In the genomic region with DNA sequence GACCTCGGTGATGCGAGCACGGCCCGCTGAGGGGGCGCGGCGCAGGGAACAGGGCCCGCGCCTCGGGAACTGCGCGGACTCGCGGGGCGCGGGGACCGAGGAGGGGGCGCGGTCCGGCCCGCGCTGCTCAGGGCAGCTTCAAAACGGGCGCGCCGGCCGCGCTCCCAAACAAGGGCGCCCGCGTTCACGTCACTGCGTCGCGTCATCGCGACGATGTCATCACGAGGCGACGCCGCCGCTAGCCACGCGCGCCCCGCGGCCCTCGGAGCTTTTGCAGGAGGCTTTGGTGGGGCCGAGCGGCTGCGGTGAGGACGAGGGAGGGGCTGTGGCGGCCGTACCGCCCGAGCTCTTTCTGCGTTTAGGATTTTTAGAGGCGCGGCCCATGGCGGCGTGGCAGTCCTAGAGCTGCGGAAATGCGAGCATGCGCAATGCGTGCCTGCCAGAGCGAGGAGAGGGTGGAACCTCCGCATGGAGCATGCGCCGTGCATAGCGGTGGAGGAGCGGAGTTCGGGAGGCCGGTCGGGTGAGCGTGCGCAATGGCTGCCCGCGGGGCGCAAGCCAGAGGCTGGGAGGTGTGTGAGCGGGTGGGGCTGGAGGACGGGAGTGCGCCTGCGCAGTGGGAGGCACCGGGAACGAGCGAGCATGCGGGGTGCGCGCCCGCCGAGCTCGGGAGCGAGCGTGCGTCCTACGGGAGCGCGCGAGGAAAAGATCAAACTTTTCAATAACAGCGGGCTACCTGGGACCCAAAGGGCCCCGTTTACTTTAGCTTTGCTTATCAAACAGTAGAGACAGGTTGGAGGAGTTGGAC, we compare ENCODE assay signal across 8 cellular contexts. TPM values are rescaled to one million over a fixed set of nuclear protein-coding genes. Genes with fewer than 3 reads are reported as not detected.
DNase-seq lines count a peak whose midpoint lies in the region; ATAC-seq, FAIRE-seq and TF ChIP-seq lines count a peak whose summit lies in the region.

A gene with protein sequence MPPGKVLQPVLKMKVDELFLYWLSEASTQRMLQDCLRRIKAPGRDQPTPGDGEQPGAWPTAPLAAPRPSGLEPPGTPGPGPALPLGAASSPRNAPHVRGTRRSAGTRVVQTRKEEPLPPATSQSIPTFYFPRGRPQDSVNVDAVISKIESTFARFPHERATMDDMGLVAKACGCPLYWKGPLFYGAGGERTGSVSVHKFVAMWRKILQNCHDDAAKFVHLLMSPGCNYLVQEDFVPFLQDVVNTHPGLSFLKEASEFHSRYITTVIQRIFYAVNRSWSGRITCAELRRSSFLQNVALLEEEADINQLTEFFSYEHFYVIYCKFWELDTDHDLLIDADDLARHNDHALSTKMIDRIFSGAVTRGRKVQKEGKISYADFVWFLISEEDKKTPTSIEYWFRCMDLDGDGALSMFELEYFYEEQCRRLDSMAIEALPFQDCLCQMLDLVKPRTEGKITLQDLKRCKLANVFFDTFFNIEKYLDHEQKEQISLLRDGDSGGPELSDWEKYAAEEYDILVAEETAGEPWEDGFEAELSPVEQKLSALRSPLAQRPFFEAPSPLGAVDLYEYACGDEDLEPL (minus strand): TSS at position 140 of the 808 bp plus-strand sequence. CDS start 216 bp downstream, outside the sequence.

- no peaks in the 10 kb centered on the region for H3K9me3 Mint-ChIP-seq in activated naive CD8-positive, alpha-beta T cell treated with anti-CD3 and anti-CD28 coated beads, Interleukin-2, amount 50 U/mL, for 24 hours

- H3K36me3 Mint-ChIP-seq in activated naive CD8-positive, alpha-beta T cell treated with anti-CD3 and anti-CD28 coated beads, Interleukin-2, amount 50 U/mL, for 24 hours (ENCODE audit: low read depth) = peaks cover 3% of the 10 kb centered on the region

- TF ChIP-seq CTCF in GM12865 (IDR thresholded peaks at IDR 0.05; ENCODE audit: insufficient read depth, low read depth, low read length, missing control alignments) = no peak

- H3K27ac ChIP-seq in rectal smooth muscle tissue (ENCODE audit: low read depth, low read length) = peak within 1 kb of the TSS; percentile 100

- H3K27ac Mint-ChIP-seq in activated naive CD8-positive, alpha-beta T cell treated with anti-CD3 and anti-CD28 coated beads, Interleukin-2, amount 50 U/mL, for 24 hours = peak within 1 kb of the TSS; percentile 100

- peaks cover 5% of the 10 kb centered on the region for H3K4me1 ChIP-seq in rectal smooth muscle tissue (ENCODE audit: control insufficient read depth, insufficient read depth, low read length)

- H3K4me1 Mint-ChIP-seq in activated naive CD8-positive, alpha-beta T cell treated with anti-CD3 and anti-CD28 coated beads, Interleukin-2, amount 50 U/mL, for 24 hours = peaks cover 14% of the 10 kb centered on the region

- H3K4me3 ChIP-seq in GM12865 (ENCODE audit: low read depth, low read length) = peak within 1 kb of the TSS; percentile 60
- H3K4me3 ChIP-seq in rectal smooth muscle tissue (ENCODE audit: low read length) = peak within 1 kb of the TSS; percentile 90

- ATAC-seq in HG02678 (IDR thresholded peaks at IDR 0.05; ENCODE audit: unreplicated experiment) (peak; percentile 95), left cardiac atrium (peak; percentile 100)
- ATAC-seq in activated naive CD8-positive, alpha-beta T cell treated with anti-CD3 and anti-CD28 coated beads, Interleukin-2, amount 50 U/mL, for 24 hours = peak; percentile 93

- DNase-seq in GM12865 (ENCODE audit: low read depth) = peak; percentile 97
- DNase-seq in RCC 7860 (ENCODE audit: low spot score) = peak; percentile 97
- peak; percentile 99 for DNase-seq in activated naive CD8-positive, alpha-beta T cell treated with anti-CD3 and anti-CD28 coated beads, Interleukin-2, amount 50 U/mL, for 24 hours
- peak; percentile 99 for DNase-seq in left cardiac atrium
- no peak for DNase-seq in DMS 273 (lab: John Stamatoyannopoulos, UW; ENCODE audit: unreplicated experiment)
- no peak for DNase-seq in NCI-H2171 (lab: John Stamatoyannopoulos, UW)

- H3K27me3 Mint-ChIP-seq in activated naive CD8-positive, alpha-beta T cell treated with anti-CD3 and anti-CD28 coated beads, Interleukin-2, amount 50 U/mL, for 24 hours = peaks cover 4% of the 10 kb centered on the region

- H3K36me3 ChIP-seq in rectal smooth muscle tissue (ENCODE audit: control insufficient read depth, insufficient read depth, low read length) = no peaks in the 10 kb centered on the region

- peak within 1 kb of the TSS; percentile 66 for H3K9ac ChIP-seq in rectal smooth muscle tissue (ENCODE audit: low read length)

- peak within 1 kb of the TSS; percentile 90 for H3K4me3 Mint-ChIP-seq in activated naive CD8-positive, alpha-beta T cell treated with anti-CD3 and anti-CD28 coated beads, Interleukin-2, amount 50 U/mL, for 24 hours

- FAIRE-seq in RCC 7860 (lab: Jason Lieb, UNC) = peak; percentile 83

- no peaks in the 10 kb centered on the region for H3K27me3 ChIP-seq in rectal smooth muscle tissue (ENCODE audit: control insufficient read depth, insufficient read depth, low read length)

- intact Hi-C loops in left cardiac atrium (cut with DNase I) = no loop called here

RNA-seq across cellular contexts. Expression of the gene that starts here (rescaled TPM):
- total RNA-seq in left cardiac atrium = 100 to 1,000 TPM; 104 to 114 TPM

Comparison
In these comparisons a context has a peak if more than half of its experiments do, and no peak if none do; other contexts are left out.
1. DNase-seq: peak in GM12865 (single experiment), RCC 7860 (single experiment), activated naive CD8-positive, alpha-beta T cell treated with anti-CD3 and anti-CD28 coated beads, Interleukin-2, amount 50 U/mL, for 24 hours (single experiment) and left cardiac atrium (single experiment); none in DMS 273 (single experiment) and NCI-H2171 (single experiment).
2. Peak in every context shown above with its lines, with median percentiles within 50 percentile points of each other: ATAC-seq.